Comparison of ENCODE assay signal across 20 cellular contexts in the genomic region with DNA sequence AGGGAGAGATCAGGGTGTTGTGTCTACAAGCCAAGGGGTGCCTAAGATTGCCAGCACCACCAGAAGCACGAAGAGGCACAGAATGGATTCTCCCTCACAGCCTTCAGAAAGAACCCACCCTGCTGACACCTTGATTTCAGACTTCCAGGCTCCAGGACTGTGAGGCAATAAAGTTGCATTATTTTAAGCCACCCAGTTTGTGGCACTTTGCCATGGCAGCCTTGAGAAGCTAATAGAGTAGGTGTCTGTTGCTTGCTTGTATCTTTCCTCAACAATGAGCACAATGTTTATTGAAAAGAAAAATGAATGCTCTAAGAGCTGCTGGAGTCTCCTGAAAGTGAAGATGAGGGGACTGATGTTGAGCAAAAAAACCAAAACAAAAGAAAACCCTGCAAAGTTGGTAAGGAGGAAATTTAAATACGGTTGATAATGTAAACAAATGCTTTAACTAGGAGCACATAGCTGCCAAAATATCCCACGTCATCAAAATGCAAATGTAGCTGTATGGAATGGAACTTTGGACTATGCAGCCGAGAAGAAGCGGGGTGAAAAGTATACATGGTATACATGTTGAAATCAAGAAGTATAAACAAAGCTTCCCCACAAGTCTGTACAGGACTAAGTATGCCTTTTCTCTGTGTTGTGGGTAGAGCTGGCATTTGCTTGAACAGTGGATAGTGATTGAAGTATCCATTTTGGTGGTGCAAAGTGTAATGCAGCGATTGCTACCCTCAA. TPM values are rescaled to one million over a fixed set of nuclear protein-coding genes. Genes with fewer than 3 reads are reported as not detected.
DNase-seq lines count a peak whose midpoint lies in the region; ATAC-seq, FAIRE-seq and TF ChIP-seq lines count a peak whose summit lies in the region.
"Had no signal": no experiment of that assay in that cellular context is flagged by ENCODE, and none has a peak within 500 bp of the region (broad histone marks: within the 10 kb centered on the region; RNA-seq: fewer than 3 reads in every experiment).

No MANE protein-coding gene starts in this region.

- H3K9me3 Mint-ChIP-seq in WTC11: peaks cover 27% of the 10 kb centered on the region

- H3K27me3 Mint-ChIP-seq in WTC11 (ENCODE audit: low read depth): no peaks in the 10 kb centered on the region; the same call in 1 of the 2 replicates

- FAIRE-seq in A549 (lab: Jason Lieb, UNC): no peak
- FAIRE-seq in HTR-8/SVneo (lab: Jason Lieb, UNC): no peak
- FAIRE-seq: A204.1, GM12878 had no signal

- in situ Hi-C loops in G401 (cut with HindIII; ENCODE audit: low sequenced_read_pairs): no loop called here

- CTCF ChIA-PET in A549 (lab: Yijun Ruan, JAX): interaction anchor here (1.6 kb wide), 1 partner anchor 9 kb away, joined by 5 read pairs; no protein-coding TSS in a partner anchor
- CTCF ChIA-PET in WTC11 (lab: Charles Lee): no interaction called here

- WGBS in A549 (ENCODE audit: missing lambda C conversion rate): 12% methylated on average over 6 of the region's 6 CpGs

- no peaks in the 10 kb centered on the region for H3K36me3 ChIP-seq in mucosa of rectum (ENCODE audit: control insufficient read depth in 2 of 2, insufficient read depth in 2 of 2, low read length in 2 of 2)
- H3K36me3 ChIP-seq: SJCRH30 had no signal

- TF ChIP-seq RAD21 in A549 (conservative IDR thresholded peaks at IDR 0.05 in 1 of 2, IDR thresholded peaks at IDR 0.05 in 1 of 2): no peak

- H3K4me3 ChIP-seq in A549 (no peak overlapping the region), epithelial cell of esophagus (ENCODE audit: low read length) (no peak overlapping the region), mucosa of rectum (ENCODE audit: low read length in 2 of 2) (peak overlapping the region; percentile 5 to 33)
- H3K4me3 ChIP-seq: GM12878, SJCRH30 had no signal

- no peak for TF ChIP-seq EP300 in A549 (IDR thresholded peaks at IDR 0.05)

- H3K27ac ChIP-seq in A549 (no peak overlapping the region), mucosa of rectum (ENCODE audit: low read depth in 2 of 2, low read length in 2 of 2) (peak overlapping the region; percentile 13 to 26)
- H3K27ac ChIP-seq: SJCRH30 had no signal

- no peak overlapping the region for H3K9ac ChIP-seq in mucosa of rectum (ENCODE audit: low read depth in 1 of 2, low read length in 2 of 2)

- TF ChIP-seq CTCF in A549 (IDR thresholded peaks at IDR 0.05) (no peak), epithelial cell of esophagus (IDR thresholded peaks at IDR 0.05; ENCODE audit: insufficient read depth, low read depth, low read length, missing control alignments) (no peak), WTC11 (IDR thresholded peaks at IDR 0.05) (no peak)

- H3K4me3 Mint-ChIP-seq in WTC11: no peak overlapping the region

- DNase-seq in A549 (ENCODE audit: low read depth in 1 of 2, low spot score in 1 of 2) (no peak), NCI-H526 treated with DMSO at 0.1 percent for 48 hours (lab: John Stamatoyannopoulos, UW) (peak; percentile 66), epithelial cell of esophagus (ENCODE audit: low read depth) (peak; percentile 71), G401 (ENCODE audit: low spot score) (no peak), NCI-H2227 treated with DMSO at 0.1 percent for 48 hours (lab: John Stamatoyannopoulos, UW) (no peak), WTC11 (ENCODE audit: low spot score) (no peak), HTR-8/SVneo (ENCODE audit: insufficient read length, low spot score) (no peak)
- DNase-seq: COR-L47, DMS53, Kasumi-1, NCI-H1417, NCI-H1930, NCI-H2171, SJCRH30 had no signal

- H3K4me2 ChIP-seq in A549: no peak overlapping the region

- H3K27me3 ChIP-seq in mucosa of rectum (ENCODE audit: control insufficient read depth in 2 of 2, insufficient read depth in 2 of 2, low read length in 2 of 2): no peaks in the 10 kb centered on the region

- H3K36me3 Mint-ChIP-seq in WTC11: peaks cover 3% of the 10 kb centered on the region; the same call in 1 of the 2 replicates
- H3K36me3 Mint-ChIP-seq: CD14-positive monocyte had no signal

- ATAC-seq in A549 (no peak), WTC11 (no peak)
- ATAC-seq: GM12878, HCT116 had no signal

- POLR2A ChIA-PET in A549 (lab: Yijun Ruan, JAX): no interaction called here
- POLR2A ChIA-PET in WTC11 (lab: Charles Lee): no interaction called here

- H3K4me1 ChIP-seq in A549: no peaks in the 10 kb centered on the region
- H3K4me1 ChIP-seq in mucosa of rectum (ENCODE audit: control insufficient read depth in 2 of 2, insufficient read depth in 2 of 2, low read length in 2 of 2): peaks cover 9 to 17% of the 10 kb centered on the region in 2 donors
- H3K4me1 ChIP-seq: SJCRH30 had no signal

- no peak for TF ChIP-seq POLR2A in A549 (IDR thresholded peaks at IDR 0.05; ENCODE audit: low read length)

- no peaks in the 10 kb centered on the region for H3K4me1 Mint-ChIP-seq in WTC11
- H3K4me1 Mint-ChIP-seq: CD14-positive monocyte had no signal

- no peak overlapping the region for H3K27ac Mint-ChIP-seq in WTC11
- H3K27ac Mint-ChIP-seq: CD14-positive monocyte had no signal

- no peaks in the 10 kb centered on the region for H3K9me3 ChIP-seq in A549
- H3K9me3 ChIP-seq in mucosa of rectum (ENCODE audit: control insufficient read depth in 2 of 2, low read length in 2 of 2): no peaks in the 10 kb centered on the region

TF ChIP-seq in A549, 52 proteins besides CTCF, POLR2A, EP300 and RAD21:
- TF ChIP-seq MAFK (IDR thresholded peaks at IDR 0.05; ENCODE audit: partially characterized antibody): peak; percentile 34
- TF ChIP-seq ZNF302 (CRISPR knock-in tag; IDR thresholded peaks at IDR 0.05): no peak

TF ChIP-seq in WTC11, 78 proteins besides CTCF, POLR2A, EP300 and RAD21:
- TF ChIP-seq, protein P1, sequence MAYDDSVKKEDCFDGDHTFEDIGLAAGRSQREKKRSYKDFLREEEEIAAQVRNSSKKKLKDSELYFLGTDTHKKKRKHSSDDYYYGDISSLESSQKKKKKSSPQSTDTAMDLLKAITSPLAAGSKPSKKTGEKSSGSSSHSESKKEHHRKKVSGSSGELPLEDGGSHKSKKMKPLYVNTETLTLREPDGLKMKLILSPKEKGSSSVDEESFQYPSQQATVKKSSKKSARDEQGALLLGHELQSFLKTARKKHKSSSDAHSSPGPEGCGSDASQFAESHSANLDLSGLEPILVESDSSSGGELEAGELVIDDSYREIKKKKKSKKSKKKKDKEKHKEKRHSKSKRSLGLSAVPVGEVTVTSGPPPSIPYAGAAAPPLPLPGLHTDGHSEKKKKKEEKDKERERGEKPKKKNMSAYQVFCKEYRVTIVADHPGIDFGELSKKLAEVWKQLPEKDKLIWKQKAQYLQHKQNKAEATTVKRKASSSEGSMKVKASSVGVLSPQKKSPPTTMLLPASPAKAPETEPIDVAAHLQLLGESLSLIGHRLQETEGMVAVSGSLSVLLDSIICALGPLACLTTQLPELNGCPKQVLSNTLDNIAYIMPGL (CRISPR knock-in tag; IDR thresholded peaks at IDR 0.05): no peak
- TF ChIP-seq, protein P2, sequence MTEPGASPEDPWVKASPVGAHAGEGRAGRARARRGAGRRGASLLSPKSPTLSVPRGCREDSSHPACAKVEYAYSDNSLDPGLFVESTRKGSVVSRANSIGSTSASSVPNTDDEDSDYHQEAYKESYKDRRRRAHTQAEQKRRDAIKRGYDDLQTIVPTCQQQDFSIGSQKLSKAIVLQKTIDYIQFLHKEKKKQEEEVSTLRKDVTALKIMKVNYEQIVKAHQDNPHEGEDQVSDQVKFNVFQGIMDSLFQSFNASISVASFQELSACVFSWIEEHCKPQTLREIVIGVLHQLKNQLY (CRISPR knock-in tag; IDR thresholded peaks at IDR 0.05): no peak
- TF ChIP-seq ZNF396 (CRISPR knock-in tag; IDR thresholded peaks at IDR 0.05; ENCODE audit: borderline replicate concordance) (no peak), SMAD3 (CRISPR knock-in tag; IDR thresholded peaks at IDR 0.05; ENCODE audit: borderline replicate concordance) (no peak), ZNF138 (CRISPR knock-in tag; conservative IDR thresholded peaks at IDR 0.05) (no peak), NR1H2 (CRISPR knock-in tag; IDR thresholded peaks at IDR 0.05) (no peak), ETV6 (CRISPR knock-in tag; IDR thresholded peaks at IDR 0.05) (no peak), ZBTB21 (CRISPR knock-in tag; IDR thresholded peaks at IDR 0.05; ENCODE audit: borderline replicate concordance) (no peak)
- TF ChIP-seq, protein P3, sequence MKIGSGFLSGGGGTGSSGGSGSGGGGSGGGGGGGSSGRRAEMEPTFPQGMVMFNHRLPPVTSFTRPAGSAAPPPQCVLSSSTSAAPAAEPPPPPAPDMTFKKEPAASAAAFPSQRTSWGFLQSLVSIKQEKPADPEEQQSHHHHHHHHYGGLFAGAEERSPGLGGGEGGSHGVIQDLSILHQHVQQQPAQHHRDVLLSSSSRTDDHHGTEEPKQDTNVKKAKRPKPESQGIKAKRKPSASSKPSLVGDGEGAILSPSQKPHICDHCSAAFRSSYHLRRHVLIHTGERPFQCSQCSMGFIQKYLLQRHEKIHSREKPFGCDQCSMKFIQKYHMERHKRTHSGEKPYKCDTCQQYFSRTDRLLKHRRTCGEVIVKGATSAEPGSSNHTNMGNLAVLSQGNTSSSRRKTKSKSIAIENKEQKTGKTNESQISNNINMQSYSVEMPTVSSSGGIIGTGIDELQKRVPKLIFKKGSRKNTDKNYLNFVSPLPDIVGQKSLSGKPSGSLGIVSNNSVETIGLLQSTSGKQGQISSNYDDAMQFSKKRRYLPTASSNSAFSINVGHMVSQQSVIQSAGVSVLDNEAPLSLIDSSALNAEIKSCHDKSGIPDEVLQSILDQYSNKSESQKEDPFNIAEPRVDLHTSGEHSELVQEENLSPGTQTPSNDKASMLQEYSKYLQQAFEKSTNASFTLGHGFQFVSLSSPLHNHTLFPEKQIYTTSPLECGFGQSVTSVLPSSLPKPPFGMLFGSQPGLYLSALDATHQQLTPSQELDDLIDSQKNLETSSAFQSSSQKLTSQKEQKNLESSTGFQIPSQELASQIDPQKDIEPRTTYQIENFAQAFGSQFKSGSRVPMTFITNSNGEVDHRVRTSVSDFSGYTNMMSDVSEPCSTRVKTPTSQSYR (CRISPR knock-in tag; IDR thresholded peaks at IDR 0.05): no peak
- TF ChIP-seq, protein P4, sequence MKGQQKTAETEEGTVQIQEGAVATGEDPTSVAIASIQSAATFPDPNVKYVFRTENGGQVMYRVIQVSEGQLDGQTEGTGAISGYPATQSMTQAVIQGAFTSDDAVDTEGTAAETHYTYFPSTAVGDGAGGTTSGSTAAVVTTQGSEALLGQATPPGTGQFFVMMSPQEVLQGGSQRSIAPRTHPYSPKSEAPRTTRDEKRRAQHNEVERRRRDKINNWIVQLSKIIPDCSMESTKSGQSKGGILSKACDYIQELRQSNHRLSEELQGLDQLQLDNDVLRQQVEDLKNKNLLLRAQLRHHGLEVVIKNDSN (CRISPR knock-in tag; IDR thresholded peaks at IDR 0.05): no peak

RNA-seq across cellular contexts. Expression of a gene that starts 8.0 kb away (rescaled TPM):
- polyA plus RNA-seq in A549 (2011; rRNA removed) (0.08 and 0.19 TPM in 2 replicates), A549 (2017; fragmentation: RNase III; extraction: RNeasy Plus Mini Kit Qiagen cat#74134 plus additional on column Dnase treatment) (not detected in 3 replicates)
- 0.01 and 0.03 TPM in 2 replicates for polyA plus RNA-seq in A549 (2012; cell fraction: cytosol; rRNA removed)
- not detected in 2 replicates for polyA plus RNA-seq in A549 (2012; cell fraction: nucleus; rRNA removed)
- not detected in 2 replicates for polyA minus RNA-seq in A549 (2011; rRNA and poly(A)+ RNA removed)
- not detected in 2 replicates for total RNA-seq in G401 (2014; rRNA removed; shearing (Covaris generic))
- 0.78 to 1.3 TPM (median 1.2 TPM) in 3 replicates for total RNA-seq in WTC11 (2021)
- total RNA-seq: RPMI7951 had no signal
- polyA plus RNA-seq: CD14-positive monocyte had no signal

Comparison
In these comparisons a context has a peak if more than half of its experiments do, and no peak if none do; other contexts are left out.
1. DNase-seq: peak in NCI-H526 treated with DMSO at 0.1 percent for 48 hours (single experiment) and epithelial cell of esophagus (single experiment); none in A549 (0 of 2), G401 (single experiment), NCI-H2227 treated with DMSO at 0.1 percent for 48 hours (single experiment), WTC11 (single experiment) and HTR-8/SVneo (single experiment).
2. H3K27ac ChIP-seq: peak in mucosa of rectum (2 of 2); none in A549 (0 of 2).
3. H3K4me3 ChIP-seq: peak in mucosa of rectum (2 of 2); none in A549 (single experiment) and epithelial cell of esophagus (single experiment).